ENCODE assay signal across 24 cellular contexts in genomic region chr9:34311499-34312225, GRCh38. TPM values are rescaled to one million over a fixed set of nuclear protein-coding genes. Genes with fewer than 3 reads are reported as not detected.
"Had no signal": no experiment of that assay in that cellular context is flagged by ENCODE, and none has a peak within 500 bp of the region (broad histone marks: within the 10 kb centered on the region; RNA-seq: fewer than 3 reads in every experiment).

No MANE protein-coding gene starts in this region.

- H3K27me3 ChIP-seq: adrenal gland, ascending aorta, breast epithelium, esophagus squamous epithelium, heart left ventricle, neutrophil, right lobe of liver, stomach, suprapubic skin, tibial nerve had no signal

- H3K9me3 ChIP-seq: adrenal gland, ascending aorta, breast epithelium, esophagus squamous epithelium, heart left ventricle, neutrophil, right lobe of liver, stomach, suprapubic skin, tibial nerve had no signal

- H3K4me1 ChIP-seq: ascending aorta, breast epithelium, esophagus squamous epithelium, heart left ventricle, right lobe of liver, stomach, suprapubic skin, tibial nerve had no signal

- DNase-seq: activated CD4-positive, alpha-beta T cell treated with anti-CD3 and anti-CD28 coated beads for 4 hours; activated CD4-positive, alpha-beta T cell treated with anti-CD3 and anti-CD28 coated beads, Interleukin-2, amount 50 U/mL, for 48 hours; activated CD4-positive, CD25-positive, alpha-beta regulatory T cell; activated CD8-positive, alpha-beta memory T cell treated with anti-CD3 and anti-CD28 coated beads, Interleukin-2, amount 50 U/mL, for 48 hours; activated naive CD4-positive, alpha-beta T cell; activated T-cell treated with anti-CD3 and anti-CD28 coated beads, Interleukin-2, amount 50 U/mL, for 4 hours; adrenal gland; esophagus squamous epithelium; heart left ventricle; naive thymus-derived CD8-positive, alpha-beta T cell; right lobe of liver; stimulated activated CD4-positive, alpha-beta T cell treated with anti-CD3 and anti-CD28 coated beads, Interleukin-15, amount 100 ng/mL, for 24 hours; stomach; T-helper 17 cell had no signal

- H3K4me2 ChIP-seq: smooth muscle cell had no signal

- H3K36me3 ChIP-seq: adrenal gland, ascending aorta, breast epithelium, esophagus squamous epithelium, heart left ventricle, neutrophil, right lobe of liver, stomach, suprapubic skin, tibial nerve had no signal

- H3K4me3 ChIP-seq: adrenal gland, ascending aorta, breast epithelium, coronary artery, esophagus squamous epithelium, heart left ventricle, lung, right lobe of liver, smooth muscle cell, stomach, suprapubic skin, tibial nerve had no signal

- H3K27ac ChIP-seq: adrenal gland, ascending aorta, breast epithelium, coronary artery, esophagus squamous epithelium, heart left ventricle, neutrophil, right lobe of liver, stomach, suprapubic skin, tibial nerve had no signal

- ATAC-seq: activated T-cell treated with anti-CD3 and anti-CD28 coated beads, Interleukin-2, amount 50 U/mL, for 4 hours; heart left ventricle; left lobe of liver; naive thymus-derived CD8-positive, alpha-beta T cell; right lobe of liver; stimulated activated memory B cell treated with anti-CD40 and anti-IgM and Interleukin-4, amounts not matched to agents 10 μg/mL and 1 μg/mL and 100 μg/mL, for 72 hours; T-helper 17 cell had no signal

RNA-seq across cellular contexts. Expression of gene KIF24, which starts 17.4 kb away (rescaled TPM):
- polyA plus RNA-seq: naive thymus-derived CD8-positive, alpha-beta T cell had no signal

RNA-seq across cellular contexts. Expression of gene NUDT2, which starts 17.7 kb away (rescaled TPM):
- total RNA-seq: ascending aorta had no signal
